Comparison of ENCODE assay signal across 18 cellular contexts in the genomic region with DNA sequence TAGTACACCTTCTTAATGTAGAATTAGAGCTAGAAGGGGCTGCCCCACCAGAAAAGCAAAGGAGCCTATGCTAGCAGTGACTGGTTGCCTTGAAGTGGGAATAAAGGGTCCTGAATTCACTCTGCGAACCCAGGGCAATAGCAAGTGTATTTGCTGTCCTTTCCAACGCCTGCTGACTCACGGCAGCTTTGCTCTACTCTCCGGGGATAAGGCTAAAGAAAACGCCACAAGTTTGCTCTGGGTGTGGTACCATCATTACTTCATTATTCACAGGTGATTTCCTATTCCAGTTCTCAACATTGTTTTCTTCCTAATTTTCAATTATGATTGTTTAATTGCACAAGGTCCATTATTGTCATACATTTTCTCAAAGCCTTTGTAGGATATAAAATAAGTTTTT.
"Had no signal": no experiment of that assay in that cellular context is flagged by ENCODE, and none has a peak within 500 bp of the region (broad histone marks: within the 10 kb centered on the region; RNA-seq: fewer than 3 reads in every experiment).

No MANE protein-coding gene starts in this region.

- H3K4me3 ChIP-seq: esophagus squamous epithelium, heart right ventricle, neural progenitor cell, thyroid gland had no signal

- ATAC-seq: activated CD8-positive, alpha-beta memory T cell treated with anti-CD3 and anti-CD28 coated beads, Interleukin-2, amount 10 ng/mL, durations not matched to agents 7 days and 5 days; naive thymus-derived CD4-positive, alpha-beta T cell; sciatic nerve; stimulated activated naive B cell treated with anti-CD40 and anti-IgM and Interleukin-4, amounts not matched to agents 10 μg/mL and 1 μg/mL and 100 μg/mL, for 72 hours had no signal

- DNase-seq: activated B cell treated with CpG ODN at 0.5 μM for 24 hours; activated CD4-positive, alpha-beta memory T cell treated with anti-CD3 and anti-CD28 coated beads, Interleukin-2, amount 10 ng/mL, durations not matched to agents 7 days and 5 days; activated CD4-positive, alpha-beta T cell treated with anti-CD3 and anti-CD28 coated beads for 4 hours; activated CD8-positive, alpha-beta memory T cell treated with anti-CD3 and anti-CD28 coated beads, Interleukin-2, amount 10 ng/mL, durations not matched to agents 7 days and 5 days; activated naive CD4-positive, alpha-beta T cell; central memory CD4-positive, alpha-beta T cell; esophagus squamous epithelium; immature natural killer cell; naive thymus-derived CD4-positive, alpha-beta T cell; stimulated activated naive B cell treated with anti-CD40 and anti-IgM and Interleukin-4, amounts not matched to agents 10 μg/mL and 1 μg/mL and 100 μg/mL, for 72 hours had no signal

- H3K9me3 ChIP-seq: thyroid gland had no signal

- H3K4me3 Mint-ChIP-seq: activated B cell treated with CpG ODN at 0.5 μM for 24 hours; activated CD4-positive, alpha-beta memory T cell treated with anti-CD3 and anti-CD28 coated beads, Interleukin-2, amount 10 ng/mL, durations not matched to agents 7 days and 5 days; activated CD8-positive, alpha-beta memory T cell treated with anti-CD3 and anti-CD28 coated beads, Interleukin-2, amount 10 ng/mL, durations not matched to agents 7 days and 5 days; immature natural killer cell; memory B cell; neural progenitor cell; stimulated activated naive B cell treated with anti-CD40 and anti-IgM and Interleukin-4, amounts not matched to agents 10 μg/mL and 1 μg/mL and 100 μg/mL, for 72 hours had no signal

- H3K4me2 ChIP-seq: neural progenitor cell had no signal

- FAIRE-seq: colon, endometrium, TTC549 had no signal

- H3K9ac ChIP-seq: neural progenitor cell had no signal

- H3K27me3 Mint-ChIP-seq: activated B cell treated with CpG ODN at 0.5 μM for 24 hours; activated CD4-positive, alpha-beta memory T cell treated with anti-CD3 and anti-CD28 coated beads, Interleukin-2, amount 10 ng/mL, durations not matched to agents 7 days and 5 days; activated CD8-positive, alpha-beta memory T cell treated with anti-CD3 and anti-CD28 coated beads, Interleukin-2, amount 10 ng/mL, durations not matched to agents 7 days and 5 days; memory B cell; naive thymus-derived CD4-positive, alpha-beta T cell; stimulated activated naive B cell treated with anti-CD40 and anti-IgM and Interleukin-4, amounts not matched to agents 10 μg/mL and 1 μg/mL and 100 μg/mL, for 72 hours had no signal

- H3K27me3 ChIP-seq: esophagus squamous epithelium, heart right ventricle, neural progenitor cell, thyroid gland had no signal

- H2AFZ ChIP-seq: neural progenitor cell had no signal

- H3K27ac ChIP-seq: esophagus squamous epithelium, neural progenitor cell, thyroid gland had no signal

- H3K27ac Mint-ChIP-seq: activated B cell treated with CpG ODN at 0.5 μM for 24 hours; activated CD4-positive, alpha-beta memory T cell treated with anti-CD3 and anti-CD28 coated beads, Interleukin-2, amount 10 ng/mL, durations not matched to agents 7 days and 5 days; activated CD8-positive, alpha-beta memory T cell treated with anti-CD3 and anti-CD28 coated beads, Interleukin-2, amount 10 ng/mL, durations not matched to agents 7 days and 5 days; neural progenitor cell; stimulated activated naive B cell treated with anti-CD40 and anti-IgM and Interleukin-4, amounts not matched to agents 10 μg/mL and 1 μg/mL and 100 μg/mL, for 72 hours had no signal

- H3K36me3 ChIP-seq: esophagus squamous epithelium, neural progenitor cell, thyroid gland had no signal
